ENCODE assay signal across 8 cellular contexts in genomic region chr2:109128048-109128465, GRCh38. TPM values are rescaled to one million over a fixed set of nuclear protein-coding genes. Genes with fewer than 3 reads are reported as not detected.
DNase-seq lines count a peak whose midpoint lies in the region; ATAC-seq and TF ChIP-seq lines count a peak whose summit lies in the region.

No MANE protein-coding gene starts in this region.

- intact Hi-C loops in A673 (cut with micrococcal nuclease; ENCODE audit: unreplicated experiment), result loop anchor here (1.0 kb wide), 1 partner anchor 382 kb away; no protein-coding TSS in a partner anchor

- no peaks in the 10 kb centered on the region for H3K36me3 Mint-ChIP-seq in activated naive CD8-positive, alpha-beta T cell treated with anti-CD3 and anti-CD28 coated beads, Interleukin-2, amount 50 U/mL, for 24 hours (ENCODE audit: low read depth)
- H3K36me3 Mint-ChIP-seq in osteocyte (ENCODE audit: unreplicated experiment), result peaks cover 15% of the 10 kb centered on the region

- H3K27me3 ChIP-seq in A673 (replicated peaks; ENCODE audit: insufficient read depth, low read depth, low read length, poor library complexity) (peaks cover 55% of the 10 kb centered on the region), cardiac muscle cell (peaks cover 59% of the 10 kb centered on the region), thymus (ENCODE audit: control insufficient read depth, insufficient read depth) (peaks cover 47% of the 10 kb centered on the region)

- ATAC-seq in activated naive CD8-positive, alpha-beta T cell treated with anti-CD3 and anti-CD28 coated beads, Interleukin-2, amount 50 U/mL, for 24 hours, result peak; percentile 67

- DNase-seq in A673 (ENCODE audit: low spot score) (peak; percentile 85), GM19238 (ENCODE audit: insufficient read length, low spot score) (peak; percentile 73), MV-4-11 (lab: John Stamatoyannopoulos, UW) (peak; percentile 5), SKM-1 treated with dmso at 0.1 percent for 144 hours (lab: John Stamatoyannopoulos, UW; ENCODE audit: unreplicated experiment) (peak; percentile 80), cardiac muscle cell (ENCODE audit: low read depth in 1 of 2, low spot score in 1 of 2) (peak; percentile 90 to 95), osteocyte (ENCODE audit: extremely low spot score, unreplicated experiment) (peak; percentile 96)
- peak; percentile 82 for DNase-seq in activated naive CD8-positive, alpha-beta T cell treated with anti-CD3 and anti-CD28 coated beads, Interleukin-2, amount 50 U/mL, for 24 hours

- WGBS in thymus, result under 1% methylated on average over 46 of the region's 46 CpGs

- H3K36me3 ChIP-seq in A673 (ENCODE audit: insufficient read depth, low read length, poor library complexity, severe bottlenecking) (no peaks in the 10 kb centered on the region), cardiac muscle cell (no peaks in the 10 kb centered on the region), thymus (ENCODE audit: control insufficient read depth, insufficient read depth) (no peaks in the 10 kb centered on the region)

- TF ChIP-seq CTCF in A673 (conservative IDR thresholded peaks at IDR 0.05; ENCODE audit: low read depth, low read length) (peak; percentile 94), cardiac muscle cell (IDR thresholded peaks at IDR 0.05; ENCODE audit: low read depth, low read length) (peak; percentile 85), osteocyte (IDR thresholded peaks at IDR 0.05) (peak; percentile 97)

- H3K4me3 Mint-ChIP-seq in activated naive CD8-positive, alpha-beta T cell treated with anti-CD3 and anti-CD28 coated beads, Interleukin-2, amount 50 U/mL, for 24 hours, result peak overlapping the region; percentile 74
- H3K4me3 Mint-ChIP-seq in osteocyte (ENCODE audit: unreplicated experiment), result peak overlapping the region; percentile 89

- POLR2A ChIA-PET in A673 (lab: Charles Lee; ENCODE audit: low non-redundant PET), result no interaction called here

- H3K27ac ChIP-seq in A673 (ENCODE audit: low read depth, low read length, poor library complexity, severe bottlenecking) (no peak overlapping the region), cardiac muscle cell (no peak overlapping the region), thymus (ENCODE audit: low read depth) (peak overlapping the region; percentile 52)

- peaks cover 32% of the 10 kb centered on the region for H3K4me1 Mint-ChIP-seq in activated naive CD8-positive, alpha-beta T cell treated with anti-CD3 and anti-CD28 coated beads, Interleukin-2, amount 50 U/mL, for 24 hours
- peaks cover 57% of the 10 kb centered on the region for H3K4me1 Mint-ChIP-seq in osteocyte (ENCODE audit: unreplicated experiment)

- H3K27ac Mint-ChIP-seq in activated naive CD8-positive, alpha-beta T cell treated with anti-CD3 and anti-CD28 coated beads, Interleukin-2, amount 50 U/mL, for 24 hours, result no peak overlapping the region
- H3K27ac Mint-ChIP-seq in osteocyte (ENCODE audit: unreplicated experiment), result peak overlapping the region; percentile 72

- H3K27me3 Mint-ChIP-seq in activated naive CD8-positive, alpha-beta T cell treated with anti-CD3 and anti-CD28 coated beads, Interleukin-2, amount 50 U/mL, for 24 hours, result peaks cover 13% of the 10 kb centered on the region
- no peaks in the 10 kb centered on the region for H3K27me3 Mint-ChIP-seq in osteocyte (ENCODE audit: unreplicated experiment)

- CTCF ChIA-PET in A673 (lab: Charles Lee), result interaction anchor here (2.3 kb wide), 1 partner anchor 382 kb away, joined by 13 read pairs; no protein-coding TSS in a partner anchor

- H3K4me1 ChIP-seq in A673 (ENCODE audit: insufficient read depth, low read length, poor library complexity, severe bottlenecking) (peaks cover 12% of the 10 kb centered on the region), cardiac muscle cell (ENCODE audit: low read depth) (no peaks in the 10 kb centered on the region), thymus (ENCODE audit: control insufficient read depth, insufficient read depth, low read length) (no peaks in the 10 kb centered on the region)

- H3K4me3 ChIP-seq in A673 (ENCODE audit: low read depth, low read length, poor library complexity, severe bottlenecking), result peak overlapping the region; percentile 53
- H3K4me3 ChIP-seq in cardiac muscle cell, result peak overlapping the region; percentile 54
- H3K4me3 ChIP-seq in thymus (ENCODE audit: low read length), result peak overlapping the region; percentile 55

- BruUV-seq in A673 (replicated peaks; lab: Mats Ljungman, UMichigan), result no TSS peak

- H3K9me3 ChIP-seq in A673 (ENCODE audit: low read depth, low read length, poor library complexity, severe bottlenecking), result no peaks in the 10 kb centered on the region
- H3K9me3 ChIP-seq in cardiac muscle cell (ENCODE audit: low read depth), result no peaks in the 10 kb centered on the region
- H3K9me3 ChIP-seq in thymus (ENCODE audit: control insufficient read depth), result no peaks in the 10 kb centered on the region

- H3K9me3 Mint-ChIP-seq in activated naive CD8-positive, alpha-beta T cell treated with anti-CD3 and anti-CD28 coated beads, Interleukin-2, amount 50 U/mL, for 24 hours, result no peaks in the 10 kb centered on the region
- H3K9me3 Mint-ChIP-seq in osteocyte (ENCODE audit: unreplicated experiment), result no peaks in the 10 kb centered on the region

RNA-seq across cellular contexts. Expression of gene SH3RF3, which starts 0.9 kb away (rescaled TPM):
- 0.11 and 0.15 TPM in 2 replicates for total RNA-seq in A673 (2021)
- 1.4 and 1.7 TPM in 2 replicates for total RNA-seq in cardiac muscle cell
- polyA plus RNA-seq in cardiac muscle cell, result 1.2 TPM in 2 replicates
- total RNA-seq in osteocyte, result 79.4 and 84.4 TPM in 2 replicates
- polyA plus RNA-seq in thymus, result 8.2 TPM

Comparison
In these comparisons a context has a peak if more than half of its experiments do, and no peak if none do; other contexts are left out.
1. DNase-seq: peak in every context shown above with its lines; median percentile 96 in osteocyte; 92 in cardiac muscle cell; 85 in A673; 82 in activated naive CD8-positive, alpha-beta T cell treated with anti-CD3 and anti-CD28 coated beads, Interleukin-2, amount 50 U/mL, for 24 hours; 80 in SKM-1 treated with dmso at 0.1 percent for 144 hours; 73 in GM19238; 5 in MV-4-11.
2. RNA of gene SH3RF3, which starts 0.9 kb away (total RNA-seq): 79.4 to 84.4 TPM in osteocyte; 1.4 to 1.7 TPM in cardiac muscle cell and 0.11 to 0.15 TPM in A673; every median in the first group is over 10 times any median in the second.
3. Peak in every context shown above with its lines, with median percentiles within 50 percentile points of each other: H3K4me3 ChIP-seq and CTCF ChIP-seq.